Comparison of ENCODE assay signal across 25 cellular contexts in the genomic region with DNA sequence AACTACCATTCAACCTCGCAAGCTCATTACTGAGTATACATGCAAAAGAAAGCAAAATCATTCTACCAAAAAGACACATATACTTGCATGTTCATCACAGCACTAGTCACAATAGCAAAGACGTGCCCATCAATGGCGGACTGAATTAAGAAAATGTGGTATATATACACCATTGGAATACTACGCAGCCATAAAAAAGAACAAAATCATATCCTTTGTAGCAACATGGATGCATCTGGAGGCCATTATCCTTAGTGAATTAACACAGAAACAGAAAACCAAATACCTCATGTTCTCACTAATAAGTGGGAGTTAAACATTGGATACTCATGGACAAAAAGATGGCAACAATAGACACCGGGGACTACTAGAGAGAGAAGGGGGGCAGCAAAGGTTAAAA.
"Had no signal": no experiment of that assay in that cellular context is flagged by ENCODE, and none has a peak within 500 bp of the region (broad histone marks: within the 10 kb centered on the region; RNA-seq: fewer than 3 reads in every experiment).

No MANE protein-coding gene starts in this region.

- DNase-seq: activated CD4-positive, alpha-beta T cell treated with anti-CD3 and anti-CD28 coated beads for 36 hours; activated CD4-positive, alpha-beta T cell treated with anti-CD3 and anti-CD28 coated beads, Interleukin-2, amount 10 ng/mL, durations not matched to agents 7 days and 5 days; activated CD4-positive, alpha-beta T cell treated with anti-CD3 and anti-CD28 coated beads, Interleukin-2, amount 50 U/mL, for 48 hours; activated CD8-positive, alpha-beta T cell treated with anti-CD3 and anti-CD28 coated beads, Interleukin-2, amount 10 ng/mL, durations not matched to agents 7 days and 5 days; activated naive CD4-positive, alpha-beta T cell treated with anti-CD3 and anti-CD28 coated beads, Interleukin-2, amount 10 ng/mL, durations not matched to agents 7 days and 5 days; activated naive CD8-positive, alpha-beta T cell treated with anti-CD3 and anti-CD28 coated beads, Interleukin-2, amount 50 U/mL, for 24 hours; activated T-cell treated with anti-CD3 and anti-CD28 coated beads for 4 hours; activated T-cell treated with anti-CD3 and anti-CD28 coated beads, Interleukin-2, amount 50 U/mL, for 4 hours; anterior cingulate cortex; brain microvascular endothelial cell; MM.1S; MV-4-11; NCI-H1092; NCI-H1436 treated with DMSO at 0.1 percent for 48 hours; NCI-H1694 treated with DMSO at 0.1 percent for 48 hours; NCI-H2029; NCI-H345; NCI-H524 treated with DMSO at 0.1 percent for 48 hours; PC-3; Right ventricle myocardium superior had no signal

- H3K4me2 ChIP-seq: KMS-11 had no signal

- H3K27me3 ChIP-seq: brain microvascular endothelial cell had no signal

- H3K27ac ChIP-seq: brain microvascular endothelial cell, KMS-11, RWPE1 had no signal

- H3K9ac ChIP-seq: KMS-11 had no signal

- FAIRE-seq: RCC 7860, TTC549 had no signal

- ATAC-seq: activated CD4-positive, alpha-beta T cell treated with anti-CD3 and anti-CD28 coated beads for 36 hours; activated CD4-positive, CD25-positive, alpha-beta regulatory T cell treated with anti-CD3 and anti-CD28 coated beads, Interleukin-2, amount 50 U/mL, for 24 hours; activated CD8-positive, alpha-beta T cell treated with anti-CD3 and anti-CD28 coated beads, Interleukin-2, amount 10 ng/mL, durations not matched to agents 7 days and 5 days; activated naive CD8-positive, alpha-beta T cell treated with anti-CD3 and anti-CD28 coated beads, Interleukin-2, amount 50 U/mL, for 24 hours; activated T-cell treated with anti-CD3 and anti-CD28 coated beads, Interleukin-2, amount 50 U/mL, for 4 hours; PC-3 had no signal

- H3K36me3 ChIP-seq: brain microvascular endothelial cell had no signal
